Comparison of ENCODE assay signal across 9 cellular contexts in the genomic region with DNA sequence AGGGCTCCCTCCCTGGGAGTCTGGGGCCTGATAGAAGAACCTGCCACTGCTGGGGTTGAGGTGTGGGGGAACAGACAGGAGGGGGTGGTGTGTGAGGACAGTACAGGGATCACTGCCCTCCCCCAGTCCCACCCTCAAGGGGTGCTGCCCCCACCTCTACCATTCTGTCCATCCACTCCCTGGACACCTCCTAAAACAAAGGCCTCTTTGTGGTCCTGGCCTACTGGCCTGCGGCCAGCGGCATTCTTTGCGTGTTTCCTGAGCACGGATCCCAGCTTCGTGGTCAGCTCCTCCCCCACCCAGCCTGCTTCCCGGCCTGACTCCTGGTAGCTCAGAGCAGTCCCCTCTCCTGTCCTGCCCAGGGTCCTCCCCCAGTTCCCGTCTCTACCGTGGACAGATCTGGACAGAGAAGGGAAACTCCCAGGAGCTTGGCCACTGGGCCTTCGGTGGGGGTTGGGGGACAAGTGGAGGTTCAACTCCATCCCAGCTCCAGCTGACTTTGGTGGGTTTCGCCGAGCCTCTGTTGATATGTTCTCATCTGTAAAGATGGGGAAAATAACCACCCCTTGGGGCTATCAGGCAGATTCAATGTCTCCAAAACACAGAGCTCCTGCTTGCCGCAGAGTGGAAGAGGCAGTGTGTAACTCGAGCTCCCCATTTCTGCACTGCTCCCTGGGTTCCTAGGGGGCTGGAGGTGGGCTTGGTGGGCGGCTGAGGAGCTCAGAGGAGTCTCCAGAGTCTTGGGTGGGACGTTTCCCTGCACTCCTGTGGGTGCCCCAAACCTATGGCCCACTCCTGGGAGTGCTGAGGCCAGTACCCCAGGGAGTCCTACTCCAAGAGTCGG. TPM values are rescaled to one million over a fixed set of nuclear protein-coding genes. Genes with fewer than 3 reads are reported as not detected.
A peak's percentile ranks its signal among the peaks of the same experiment; 100 is the strongest.
DNase-seq lines count a peak whose midpoint lies in the region; ATAC-seq and TF ChIP-seq lines count a peak whose summit lies in the region.
"Had no signal": no experiment of that assay in that cellular context is flagged by ENCODE, and none has a peak within 500 bp of the region (broad histone marks: within the 10 kb centered on the region; RNA-seq: fewer than 3 reads in every experiment).

No MANE protein-coding gene starts in this region.

- TF ChIP-seq RAD21 in liver (IDR thresholded peaks at IDR 0.05), result no peak

- H3K9me3 ChIP-seq in colonic mucosa (no peaks in the 10 kb centered on the region), liver (ENCODE audit: control insufficient read depth in 4 of 4, low read length in 3 of 4) (no peaks in the 10 kb centered on the region), tibial artery (no peaks in the 10 kb centered on the region)

- WGBS in liver, result 62% methylated on average over 16 of the region's 16 CpGs

- H3K9ac ChIP-seq in colonic mucosa (ENCODE audit: low read depth in 2 of 2, low read length in 2 of 2) (peak overlapping the region; percentile 44 to 62), liver (ENCODE audit: low read depth in 1 of 2, low read length in 2 of 2) (no peak overlapping the region)

- DNase-seq in HuH-7.5 (ENCODE audit: low spot score) (peak; percentile 93), colonic mucosa (peak; percentile 70), tibial artery (peak; percentile 78 to 89), NCI-H1436 treated with DMSO at 0.1 percent for 48 hours (lab: John Stamatoyannopoulos, UW) (no peak)

- H3K4me1 ChIP-seq in colonic mucosa, result peaks cover 29% of the 10 kb centered on the region
- H3K4me1 ChIP-seq in liver (ENCODE audit: control insufficient read depth in 4 of 4, insufficient read depth in 4 of 4, low read length in 3 of 4), result peaks cover 5 to 61% (median 33%) of the 10 kb centered on the region in 4 donors
- peaks cover 0 to 99% (median 96%) of the 10 kb centered on the region in 4 donors for H3K4me1 ChIP-seq in tibial artery

- H3K36me3 ChIP-seq in colonic mucosa (no peaks in the 10 kb centered on the region), liver (ENCODE audit: control insufficient read depth in 4 of 4, insufficient read depth in 3 of 4, low read depth in 1 of 4, low read length in 3 of 4) (no peaks in the 10 kb centered on the region), tibial artery (no peaks in the 10 kb centered on the region)

- TF ChIP-seq CTCF in colonic mucosa (IDR thresholded peaks at IDR 0.05) (no peak), liver (IDR thresholded peaks at IDR 0.05; ENCODE audit: low read depth, low read length, missing input control) (no peak), tibial artery (IDR thresholded peaks at IDR 0.05) (no peak)

- H3K4me3 ChIP-seq in colonic mucosa, result no peak overlapping the region
- no peak overlapping the region for H3K4me3 ChIP-seq in liver (ENCODE audit: low read depth in 1 of 3, low read length in 3 of 3)
- H3K4me3 ChIP-seq in tibial artery, result peak overlapping the region in 1 of 2 donors; percentile 2
- H3K4me3 ChIP-seq: K562 had no signal

- no peaks in the 10 kb centered on the region for H3K27me3 ChIP-seq in colonic mucosa
- H3K27me3 ChIP-seq in liver (ENCODE audit: control insufficient read depth in 4 of 4, insufficient read depth in 4 of 4, low read length in 3 of 4), result no peaks in the 10 kb centered on the region
- H3K27me3 ChIP-seq in tibial artery, result no peaks in the 10 kb centered on the region

- intact Hi-C loops in colonic mucosa (cut with DNase I) (no loop called here), tibial artery (cut with DNase I; ENCODE audit: low total_unique reads) (no loop called here)

- H3K27ac ChIP-seq in colonic mucosa (peak overlapping the region; percentile 82), liver (ENCODE audit: low read depth in 1 of 2, low read length in 2 of 2) (peak overlapping the region; percentile 53 to 57), tibial artery (peak overlapping the region; percentile 92 to 99)

- no peak for ATAC-seq in GM19452 (IDR thresholded peaks at IDR 0.05; ENCODE audit: unreplicated experiment)
- no peak for ATAC-seq in GM18519 (IDR thresholded peaks at IDR 0.05; ENCODE audit: low FRiP score, unreplicated experiment)
- ATAC-seq in GM19035 (IDR thresholded peaks at IDR 0.05; ENCODE audit: unreplicated experiment), result no peak
- ATAC-seq: K562 had no signal

TF ChIP-seq in liver, 16 proteins besides CTCF, POLR2A, EP300 and RAD21:
- TF ChIP-seq SP1 (IDR thresholded peaks at IDR 0.05), result peak; percentile 19
- TF ChIP-seq, protein P1, sequence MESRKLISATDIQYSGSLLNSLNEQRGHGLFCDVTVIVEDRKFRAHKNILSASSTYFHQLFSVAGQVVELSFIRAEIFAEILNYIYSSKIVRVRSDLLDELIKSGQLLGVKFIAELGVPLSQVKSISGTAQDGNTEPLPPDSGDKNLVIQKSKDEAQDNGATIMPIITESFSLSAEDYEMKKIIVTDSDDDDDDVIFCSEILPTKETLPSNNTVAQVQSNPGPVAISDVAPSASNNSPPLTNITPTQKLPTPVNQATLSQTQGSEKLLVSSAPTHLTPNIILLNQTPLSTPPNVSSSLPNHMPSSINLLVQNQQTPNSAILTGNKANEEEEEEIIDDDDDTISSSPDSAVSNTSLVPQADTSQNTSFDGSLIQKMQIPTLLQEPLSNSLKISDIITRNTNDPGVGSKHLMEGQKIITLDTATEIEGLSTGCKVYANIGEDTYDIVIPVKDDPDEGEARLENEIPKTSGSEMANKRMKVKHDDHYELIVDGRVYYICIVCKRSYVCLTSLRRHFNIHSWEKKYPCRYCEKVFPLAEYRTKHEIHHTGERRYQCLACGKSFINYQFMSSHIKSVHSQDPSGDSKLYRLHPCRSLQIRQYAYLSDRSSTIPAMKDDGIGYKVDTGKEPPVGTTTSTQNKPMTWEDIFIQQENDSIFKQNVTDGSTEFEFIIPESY (IDR thresholded peaks at IDR 0.05), result no peak
- no peak for TF ChIP-seq FOXA1 (IDR thresholded peaks at IDR 0.05)
- TF ChIP-seq EGR1 (IDR thresholded peaks at IDR 0.05; ENCODE audit: low read depth in 2 of 2), result no peak
- TF ChIP-seq, protein P2, sequence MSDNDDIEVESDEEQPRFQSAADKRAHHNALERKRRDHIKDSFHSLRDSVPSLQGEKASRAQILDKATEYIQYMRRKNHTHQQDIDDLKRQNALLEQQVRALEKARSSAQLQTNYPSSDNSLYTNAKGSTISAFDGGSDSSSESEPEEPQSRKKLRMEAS (IDR thresholded peaks at IDR 0.05), result no peak
- no peak for TF ChIP-seq YY1 (IDR thresholded peaks at IDR 0.05)

RNA-seq across cellular contexts. Expression of gene LYL1, which starts 48.7 kb away (rescaled TPM):
- total RNA-seq in colonic mucosa (1 to 10 TPM; 3.6 to 4.5 TPM), liver (10 to 100 TPM in 1 of 2 donors, 1 to 10 TPM in 1; 2.0 to 69.7 TPM)
- polyA plus RNA-seq in liver, result 1 to 10 TPM in 1 of 2 donors, under 1 TPM in 1; 0.35 to 2.6 TPM

RNA-seq across cellular contexts. Expression of gene NFIX, which starts 58.7 kb away (rescaled TPM):
- total RNA-seq in colonic mucosa, result 10 to 100 TPM; 70.9 to 73.8 TPM
- total RNA-seq in liver, result 10 to 100 TPM; 10.3 to 18.4 TPM
- 10 to 100 TPM in 1 of 2 donors, 1 to 10 TPM in 1; 3.3 to 14.8 TPM for polyA plus RNA-seq in liver

Comparison
In these comparisons a context has a peak if more than half of its experiments do, and no peak if none do; other contexts are left out.
1. H3K9ac ChIP-seq: peak in colonic mucosa (2 of 2); none in liver (0 of 2).
2. Peak in every context shown above with its lines, with median percentiles within 50 percentile points of each other: H3K27ac ChIP-seq.